In genomic region chr12:6584293-6584692, GRCh38 we compare ENCODE assay signal across 21 cellular contexts. TPM values are rescaled to one million over a fixed set of nuclear protein-coding genes. Genes with fewer than 3 reads are reported as not detected.
A peak's percentile ranks its signal among the peaks of the same experiment; 100 is the strongest.
DNase-seq lines count a peak whose midpoint lies in the region; ATAC-seq, FAIRE-seq and TF ChIP-seq lines count a peak whose summit lies in the region.
"Had no signal": no experiment of that assay in that cellular context is flagged by ENCODE, and none has a peak within 500 bp of the region (broad histone marks: within the 10 kb centered on the region; RNA-seq: fewer than 3 reads in every experiment).

No MANE protein-coding gene starts in this region.

- H3K4me3 ChIP-seq in HEK293 (ENCODE audit: low read depth, low read length) = no peak overlapping the region

- POLR2A ChIA-PET in HEK293 (lab: Yijun Ruan, JAX) (no interaction called here), WTC11 (lab: Charles Lee) (no interaction called here)

- no peak for ATAC-seq in WTC11
- ATAC-seq in activated T-cell treated with anti-CD3 and anti-CD28 coated beads, Interleukin-2, amount 50 U/mL, for 4 hours = no peak
- ATAC-seq: HepG2 had no signal

- H3K27ac ChIP-seq in HEK293 (ENCODE audit: extremely low read depth, low read depth, low read length) = no peak overlapping the region
- H3K27ac ChIP-seq: C4-2B had no signal

- no peaks in the 10 kb centered on the region for H3K9me3 Mint-ChIP-seq in WTC11
- H3K9me3 Mint-ChIP-seq in activated T-cell treated with anti-CD3 and anti-CD28 coated beads, Interleukin-2, amount 50 U/mL, for 4 hours = no peaks in the 10 kb centered on the region
- H3K9me3 Mint-ChIP-seq: CD4-positive, alpha-beta T cell; IgD-negative memory B cell had no signal

- no peak overlapping the region for H3K4me3 Mint-ChIP-seq in WTC11
- H3K4me3 Mint-ChIP-seq in activated T-cell treated with anti-CD3 and anti-CD28 coated beads, Interleukin-2, amount 50 U/mL, for 4 hours = no peak overlapping the region
- H3K4me3 Mint-ChIP-seq: CD4-positive, alpha-beta T cell; IgD-negative memory B cell had no signal

- no peaks in the 10 kb centered on the region for H3K27me3 Mint-ChIP-seq in WTC11 (ENCODE audit: low read depth)
- H3K27me3 Mint-ChIP-seq in activated T-cell treated with anti-CD3 and anti-CD28 coated beads, Interleukin-2, amount 50 U/mL, for 4 hours (ENCODE audit: low read depth) = no peaks in the 10 kb centered on the region
- H3K27me3 Mint-ChIP-seq: CD4-positive, alpha-beta T cell; IgD-negative memory B cell had no signal

- TF ChIP-seq CTCF in HEK293 (tag by site-specific recombination; IDR thresholded peaks at IDR 0.05) (no peak), WTC11 (IDR thresholded peaks at IDR 0.05) (no peak)

- peak; percentile 43 for FAIRE-seq in islet of Langerhans (lab: Jason Lieb, UNC)
- FAIRE-seq: A204.1, GM12892, GM18507, HepG2 had no signal

- no peak for DNase-seq in WTC11 (ENCODE audit: low spot score)
- no peak for DNase-seq in NCI-H1930 (lab: John Stamatoyannopoulos, UW)
- DNase-seq in activated T-cell treated with anti-CD3 and anti-CD28 coated beads, Interleukin-2, amount 50 U/mL, for 4 hours = no peak
- DNase-seq in activated effector memory CD4-positive, alpha-beta T cell treated with anti-CD3 and anti-CD28 coated beads, Interleukin-2, amount 50 U/mL, for 16 hours = no peak
- DNase-seq: ACHN; BE2C; CD4-positive, alpha-beta T cell; DMS153; DMS79; GDM1; GOT3; H7 had no signal

- H3K36me3 ChIP-seq in HEK293 (ENCODE audit: control insufficient read depth in 2 of 2, insufficient read depth in 1 of 2, low read length in 2 of 2) = peaks cover 81 to 91% of the 10 kb centered on the region in 2 experiments

- H3K27ac Mint-ChIP-seq in WTC11 = no peak overlapping the region
- H3K27ac Mint-ChIP-seq: CD4-positive, alpha-beta T cell; IgD-negative memory B cell had no signal

- CTCF ChIA-PET in HEK293 (lab: Yijun Ruan, JAX) (interaction anchor here (1.0 to 2.0 kb wide), 3 partner anchors 14 to 596 kb away, joined by 3 to 13 read pairs (median 3); no protein-coding TSS in a partner anchor), WTC11 (lab: Charles Lee) (no interaction called here)

- peaks cover 75% of the 10 kb centered on the region for H3K36me3 Mint-ChIP-seq in WTC11
- peaks cover 39% of the 10 kb centered on the region for H3K36me3 Mint-ChIP-seq in activated T-cell treated with anti-CD3 and anti-CD28 coated beads, Interleukin-2, amount 50 U/mL, for 4 hours (ENCODE audit: insufficient read depth)

- H3K4me1 ChIP-seq in HEK293 (ENCODE audit: control insufficient read depth, insufficient read depth, low read length) = no peaks in the 10 kb centered on the region
- H3K4me1 ChIP-seq: BE2C had no signal

- no peaks in the 10 kb centered on the region for H3K9me3 ChIP-seq in HEK293 (ENCODE audit: control insufficient read depth, insufficient read depth, low read depth, low read length)
- H3K9me3 ChIP-seq: BE2C had no signal

- H3K4me1 Mint-ChIP-seq in WTC11 = no peaks in the 10 kb centered on the region
- no peaks in the 10 kb centered on the region for H3K4me1 Mint-ChIP-seq in activated T-cell treated with anti-CD3 and anti-CD28 coated beads, Interleukin-2, amount 50 U/mL, for 4 hours (ENCODE audit: low read depth)

TF ChIP-seq in HEK293, 187 proteins besides CTCF, POLR2A, EP300 and RAD21:
- TF ChIP-seq ZNF133 (tag by site-specific recombination; IDR thresholded peaks at IDR 0.05) (no peak), ZNF48 (tag by site-specific recombination; IDR thresholded peaks at IDR 0.05) (no peak), PATZ1 (tag by site-specific recombination; IDR thresholded peaks at IDR 0.05) (no peak), ZNF121 (tag by site-specific recombination; IDR thresholded peaks at IDR 0.05) (peak; percentile 59; the same call in 1 of the 2 replicates), ZNF433 (tag by site-specific recombination; IDR thresholded peaks at IDR 0.05; ENCODE audit: low read depth) (no peak)

TF ChIP-seq in WTC11, 78 proteins besides CTCF, POLR2A, EP300 and RAD21:
- TF ChIP-seq FOXK1 (CRISPR knock-in tag; IDR thresholded peaks at IDR 0.05) (no peak), TEAD4 (CRISPR knock-in tag; IDR thresholded peaks at IDR 0.05) (no peak), FOXJ3 (CRISPR knock-in tag; IDR thresholded peaks at IDR 0.05; ENCODE audit: borderline replicate concordance) (no peak), ZNF121 (CRISPR knock-in tag; IDR thresholded peaks at IDR 0.05) (0 out of 2 replicates have a peak, but pooled peaks have one; percentile 43), EMX1 (CRISPR knock-in tag; IDR thresholded peaks at IDR 0.05) (no peak), GTF2I (CRISPR knock-in tag; conservative IDR thresholded peaks at IDR 0.05) (no peak)

RNA-seq across cellular contexts. Expression of gene NOP2, which starts 16.2 kb away (rescaled TPM):
- total RNA-seq in WTC11 (2021) = 68.4 to 79.4 TPM (median 72.4 TPM) in 3 replicates
- total RNA-seq in activated T-cell treated with anti-CD3 and anti-CD28 coated beads, Interleukin-2, amount 50 U/mL, for 4 hours = 100 to 1,000 TPM; 267 to 300 (median 270) TPM

RNA-seq across cellular contexts. Expression of gene CHD4, which starts 22.9 kb away (rescaled TPM):
- total RNA-seq in WTC11 (2021) = 333 to 354 TPM (median 334 TPM) in 3 replicates
- total RNA-seq in activated T-cell treated with anti-CD3 and anti-CD28 coated beads, Interleukin-2, amount 50 U/mL, for 4 hours = 100 to 1,000 TPM; 311 to 336 (median 332) TPM

RNA-seq across cellular contexts. Expression of gene IFFO1, which starts 28.5 kb away (rescaled TPM):
- total RNA-seq in WTC11 (2021) = 14.1 to 15.4 TPM (median 14.5 TPM) in 3 replicates
- 10 to 100 TPM in 1 of 3 donors, 1 to 10 TPM in 2; 8.5 to 10.2 (median 9.8) TPM for total RNA-seq in activated T-cell treated with anti-CD3 and anti-CD28 coated beads, Interleukin-2, amount 50 U/mL, for 4 hours

RNA-seq across cellular contexts. Expression of gene GAPDH, which starts 50.0 kb away (rescaled TPM):
- total RNA-seq in WTC11 (2021) = 4,276 to 4,694 TPM (median 4,682 TPM) in 3 replicates
- total RNA-seq in activated T-cell treated with anti-CD3 and anti-CD28 coated beads, Interleukin-2, amount 50 U/mL, for 4 hours = 1,000 to 10,000 TPM; 4,635 to 5,387 (median 5,019) TPM

RNA-seq across cellular contexts. Expression of gene LPAR5, which starts 51.5 kb away (rescaled TPM):
- 0.20 to 0.57 TPM (median 0.48 TPM) in 3 replicates for total RNA-seq in WTC11 (2021)
- total RNA-seq in activated T-cell treated with anti-CD3 and anti-CD28 coated beads, Interleukin-2, amount 50 U/mL, for 4 hours = 1 to 10 TPM; 3.8 to 5.5 (median 5.1) TPM
- total RNA-seq: Daoy, H7 had no signal

Comparison
In these comparisons a context has a peak if more than half of its experiments do, and no peak if none do; other contexts are left out.
1. Of the 8 proteins assayed by ChIP-seq in both HEK293 and WTC11: peak only in HEK293: none; only in WTC11: none; in both: ZNF121; in neither: 7.